ENCODE assay signal across 8 cellular contexts in genomic region chr6:42880240-42880817, GRCh38. TPM values are rescaled to one million over a fixed set of nuclear protein-coding genes. Genes with fewer than 3 reads are reported as not detected.
DNase-seq lines count a peak whose midpoint lies in the region; TF ChIP-seq lines count a peak whose summit lies in the region.
"Not testable (repeated sequence)": the region's sequence is repeated elsewhere in the genome, so short reads cannot be mapped to it uniquely, and the experiment has no call there.
"Had no signal": no experiment of that assay in that cellular context is flagged by ENCODE, and none has a peak within 500 bp of the region (broad histone marks: within the 10 kb centered on the region; RNA-seq: fewer than 3 reads in every experiment).

No MANE protein-coding gene starts in this region.

- H3K36me3 ChIP-seq in GM23248 (ENCODE audit: low read depth) (peaks cover 32% of the 10 kb centered on the region), Peyer's patch (peaks cover 0 to 42% (median 0%) of the 10 kb centered on the region in 3 donors), right atrium auricular region (peaks cover 35% of the 10 kb centered on the region), muscle layer of colon (ENCODE audit: insufficient read depth, low read length) (peaks cover 31% of the 10 kb centered on the region), skeletal muscle tissue (ENCODE audit: control insufficient read depth in 3 of 3, insufficient read depth in 3 of 3, low read length in 3 of 3) (peaks cover 23 to 29% (median 23%) of the 10 kb centered on the region in 3 donors)

- H3K27me3 ChIP-seq in GM23248 (replicated peaks; ENCODE audit: insufficient read depth); Peyer's patch; right atrium auricular region; muscle layer of colon (ENCODE audit: control insufficient read depth in 1 of 2, insufficient read depth in 2 of 2, low read length in 2 of 2); skeletal muscle tissue (ENCODE audit: control insufficient read depth in 3 of 3, insufficient read depth in 3 of 3, low read length in 3 of 3): not testable (repeated sequence)

- not testable (repeated sequence) for H4K20me1 ChIP-seq in GM23248 (ENCODE audit: insufficient read depth)

- TF ChIP-seq CTCF in Peyer's patch (IDR thresholded peaks at IDR 0.05); coronary artery (IDR thresholded peaks at IDR 0.05); right atrium auricular region (IDR thresholded peaks at IDR 0.05): not testable (repeated sequence)

- peaks cover 40% of the 10 kb centered on the region for H3K36me3 Mint-ChIP-seq in activated T-helper 2 cell treated with anti-CD3 and anti-CD28 coated beads, Interferon-gamma antibody, Interleukin-2, Interleukin-4, amounts not matched to agents 10 μg/mL and 5 μg/mL and 100 μg/mL, durations not matched to agents 14 hours and 24 hours and 36 hours (ENCODE audit: low read depth)

- peak overlapping the region; percentile 96 for H3K4me3 ChIP-seq in GM23248
- peak overlapping the region; percentile 63 to 85 (median 66) for H3K4me3 ChIP-seq in Peyer's patch
- peak overlapping the region; percentile 83 for H3K4me3 ChIP-seq in coronary artery
- peak overlapping the region; percentile 61 to 62 for H3K4me3 ChIP-seq in right atrium auricular region
- peak overlapping the region; percentile 55 to 98 for H3K4me3 ChIP-seq in muscle layer of colon (ENCODE audit: low read depth in 1 of 2, low read length in 2 of 2)
- peak overlapping the region; percentile 83 to 98 (median 96) for H3K4me3 ChIP-seq in skeletal muscle tissue (ENCODE audit: low read length in 3 of 3)

- H3K4me1 ChIP-seq in GM23248 (ENCODE audit: insufficient read depth) (peaks cover 13% of the 10 kb centered on the region; the same call in 1 of the 2 replicates), Peyer's patch (peaks cover 0 to 29% (median 0%) of the 10 kb centered on the region in 4 donors), right atrium auricular region (peaks cover 0 to 23% of the 10 kb centered on the region in 2 donors), skeletal muscle tissue (ENCODE audit: control insufficient read depth in 3 of 3, insufficient read depth in 3 of 3, low read length in 3 of 3) (peaks cover 10 to 21% (median 14%) of the 10 kb centered on the region in 3 donors)
- H3K4me1 ChIP-seq in muscle layer of colon (ENCODE audit: insufficient read depth, low read length): not testable (repeated sequence)

- H3K27ac Mint-ChIP-seq in activated T-helper 2 cell treated with anti-CD3 and anti-CD28 coated beads, Interferon-gamma antibody, Interleukin-2, Interleukin-4, amounts not matched to agents 10 μg/mL and 5 μg/mL and 100 μg/mL, durations not matched to agents 14 hours and 24 hours and 36 hours: peak overlapping the region; percentile 98

- not testable (repeated sequence) for DNase-seq in GM23248; Peyer's patch; activated T-helper 2 cell treated with anti-CD3 and anti-CD28 coated beads, Interferon-gamma antibody, Interleukin-2, Interleukin-4, amounts not matched to agents 10 μg/mL and 5 μg/mL and 100 μg/mL, durations not matched to agents 14 hours and 24 hours and 36 hours (ENCODE audit: low spot score); coronary artery (ENCODE audit: low spot score); right atrium auricular region (ENCODE audit: low spot score)

- in situ Hi-C loops in GM23248 (cut with MboI): not testable (repeated sequence)

- peak overlapping the region; percentile 93 for H3K27ac ChIP-seq in GM23248
- peak overlapping the region; percentile 89 to 95 (median 92) for H3K27ac ChIP-seq in Peyer's patch
- peak overlapping the region; percentile 87 to 94 for H3K27ac ChIP-seq in coronary artery
- H3K27ac ChIP-seq in right atrium auricular region: peak overlapping the region; percentile 96 to 97
- peak overlapping the region; percentile 89 for H3K27ac ChIP-seq in muscle layer of colon (ENCODE audit: low read depth, low read length)
- H3K27ac ChIP-seq in skeletal muscle tissue (ENCODE audit: low read depth, low read length): peak overlapping the region; percentile 89

- not testable (repeated sequence) for H3K9me3 ChIP-seq in GM23248 (ENCODE audit: low read depth); Peyer's patch; right atrium auricular region; muscle layer of colon (ENCODE audit: low read length); skeletal muscle tissue (ENCODE audit: control insufficient read depth in 3 of 3, low read length in 3 of 3)

- TF ChIP-seq POLR2A in Peyer's patch (IDR thresholded peaks at IDR 0.05): not testable (repeated sequence)

- H3K4me2 ChIP-seq in GM23248 (ENCODE audit: unreplicated experiment): peak overlapping the region; percentile 93

- H3K9me3 Mint-ChIP-seq in activated T-helper 2 cell treated with anti-CD3 and anti-CD28 coated beads, Interferon-gamma antibody, Interleukin-2, Interleukin-4, amounts not matched to agents 10 μg/mL and 5 μg/mL and 100 μg/mL, durations not matched to agents 14 hours and 24 hours and 36 hours: not testable (repeated sequence)

- H2AFZ ChIP-seq in GM23248: peak overlapping the region; percentile 97

- peaks cover 54% of the 10 kb centered on the region for H3K79me2 ChIP-seq in GM23248 (ENCODE audit: insufficient read depth)

- not testable (repeated sequence) for H3K4me1 Mint-ChIP-seq in activated T-helper 2 cell treated with anti-CD3 and anti-CD28 coated beads, Interferon-gamma antibody, Interleukin-2, Interleukin-4, amounts not matched to agents 10 μg/mL and 5 μg/mL and 100 μg/mL, durations not matched to agents 14 hours and 24 hours and 36 hours (ENCODE audit: low read depth)

- not testable (repeated sequence) for H3K9me2 ChIP-seq in GM23248 (ENCODE audit: insufficient read depth)

- H3K4me3 Mint-ChIP-seq in activated T-helper 2 cell treated with anti-CD3 and anti-CD28 coated beads, Interferon-gamma antibody, Interleukin-2, Interleukin-4, amounts not matched to agents 10 μg/mL and 5 μg/mL and 100 μg/mL, durations not matched to agents 14 hours and 24 hours and 36 hours (ENCODE audit: low read depth): peak overlapping the region; percentile 94

- WGBS in GM23248 (ENCODE audit: low coverage in 1 of 2, low lambda C conversion rate in 2 of 2, missing lambda C conversion rate in 2 of 2), 2 experiments: 8 to 12% methylated on average over 25 of the region's 25 CpGs

- intact Hi-C loops in activated T-helper 2 cell treated with anti-CD3 and anti-CD28 coated beads, Interferon-gamma antibody, Interleukin-2, Interleukin-4, amounts not matched to agents 10 μg/mL and 5 μg/mL and 100 μg/mL, durations not matched to agents 14 hours and 24 hours and 36 hours (cut with micrococcal nuclease): not testable (repeated sequence)

- not testable (repeated sequence) for H3K27me3 Mint-ChIP-seq in activated T-helper 2 cell treated with anti-CD3 and anti-CD28 coated beads, Interferon-gamma antibody, Interleukin-2, Interleukin-4, amounts not matched to agents 10 μg/mL and 5 μg/mL and 100 μg/mL, durations not matched to agents 14 hours and 24 hours and 36 hours (ENCODE audit: low read depth)

- H3K9ac ChIP-seq in GM23248 (peak overlapping the region; percentile 98), muscle layer of colon (ENCODE audit: low read length) (peak overlapping the region; percentile 72), skeletal muscle tissue (ENCODE audit: low read depth in 1 of 3, low read length in 3 of 3) (peak overlapping the region; percentile 93 to 98 (median 98))

- H3F3A ChIP-seq in GM23248 (ENCODE audit: insufficient read depth): peaks cover 28% of the 10 kb centered on the region

RNA-seq across cellular contexts. Expression of gene RPL7L1, which starts 0.9 kb away (rescaled TPM):
- 112 and 133 TPM in 2 replicates for total RNA-seq in GM23248 (2014; rRNA removed; shearing (Covaris generic))
- 88.2 and 92.0 TPM in 2 replicates for polyA plus RNA-seq in GM23248 (2016; fragmentation: Nextera tagmentation; extraction: Ambion mirVana)
- total RNA-seq in Peyer's patch (10 to 100 TPM; 49.6 to 67.0 (median 53.2) TPM), right atrium auricular region (10 to 100 TPM; 63.3 to 66.7 TPM), skeletal muscle tissue (71.5 TPM)
- 149 and 151 TPM in 2 replicates for total RNA-seq in activated T-helper 2 cell treated with anti-CD3 and anti-CD28 coated beads, Interferon-gamma antibody, Interleukin-2, Interleukin-4, amounts not matched to agents 10 μg/mL and 5 μg/mL and 100 μg/mL, durations not matched to agents 14 hours and 24 hours and 36 hours

RNA-seq across cellular contexts. Expression of gene PTCRA, which starts 35.5 kb away (rescaled TPM):
- total RNA-seq in GM23248 (2014; rRNA removed; shearing (Covaris generic)): not detected in 2 replicates
- polyA plus RNA-seq in GM23248 (2016; fragmentation: Nextera tagmentation; extraction: Ambion mirVana): not detected in 2 replicates
- total RNA-seq in Peyer's patch: not detected
- total RNA-seq in activated T-helper 2 cell treated with anti-CD3 and anti-CD28 coated beads, Interferon-gamma antibody, Interleukin-2, Interleukin-4, amounts not matched to agents 10 μg/mL and 5 μg/mL and 100 μg/mL, durations not matched to agents 14 hours and 24 hours and 36 hours: not detected in 2 replicates
- total RNA-seq in right atrium auricular region: 1 to 10 TPM in 1 of 2 donors, not detected in 1; 1.6 TPM
- 1.0 TPM for total RNA-seq in skeletal muscle tissue
- total RNA-seq: left colon had no signal

RNA-seq across cellular contexts. Expression of gene CNPY3, which starts 49.0 kb away (rescaled TPM):
- total RNA-seq in GM23248 (2014; rRNA removed; shearing (Covaris generic)): 41.4 and 45.1 TPM in 2 replicates
- polyA plus RNA-seq in GM23248 (2016; fragmentation: Nextera tagmentation; extraction: Ambion mirVana): 58.6 and 63.6 TPM in 2 replicates
- total RNA-seq in Peyer's patch (100 to 1,000 TPM in 1 of 4 donors, 10 to 100 TPM in 3; 27.8 to 101 (median 47.9) TPM), right atrium auricular region (10 to 100 TPM; 22.0 to 26.5 TPM), skeletal muscle tissue (9.4 TPM)
- 51.3 and 53.1 TPM in 2 replicates for total RNA-seq in activated T-helper 2 cell treated with anti-CD3 and anti-CD28 coated beads, Interferon-gamma antibody, Interleukin-2, Interleukin-4, amounts not matched to agents 10 μg/mL and 5 μg/mL and 100 μg/mL, durations not matched to agents 14 hours and 24 hours and 36 hours
